Comparison of ENCODE assay signal across 8 cellular contexts in genomic region chr7:30681262-30682130, GRCh38. TPM values are rescaled to one million over a fixed set of nuclear protein-coding genes. Genes with fewer than 3 reads are reported as not detected.
DNase-seq lines count a peak whose midpoint lies in the region; ATAC-seq and TF ChIP-seq lines count a peak whose summit lies in the region.

No MANE protein-coding gene starts in this region.

- H3K27ac Mint-ChIP-seq in CD4-positive, alpha-beta memory T cell = no peak overlapping the region
- no peak overlapping the region for H3K27ac Mint-ChIP-seq in osteocyte (ENCODE audit: unreplicated experiment)

- no peaks in the 10 kb centered on the region for H3K36me3 ChIP-seq in CD4-positive, alpha-beta memory T cell (ENCODE audit: insufficient read depth, low read length)
- H3K36me3 ChIP-seq in Peyer's patch (no peaks in the 10 kb centered on the region), esophagus squamous epithelium (no peaks in the 10 kb centered on the region)

- no peaks in the 10 kb centered on the region for H3K9me3 ChIP-seq in CD4-positive, alpha-beta memory T cell (ENCODE audit: control insufficient read depth in 1 of 2, low read length in 2 of 2)
- no peaks in the 10 kb centered on the region for H3K9me3 ChIP-seq in Peyer's patch
- no peaks in the 10 kb centered on the region for H3K9me3 ChIP-seq in esophagus squamous epithelium

- no peak overlapping the region for H3K4me3 ChIP-seq in CD4-positive, alpha-beta memory T cell (ENCODE audit: low read length in 2 of 2)
- peak overlapping the region; percentile 19 to 51 (median 47) for H3K4me3 ChIP-seq in Peyer's patch
- H3K4me3 ChIP-seq in esophagus squamous epithelium = peak overlapping the region; percentile 13 to 66 (median 42)

- peak overlapping the region; percentile 59 to 88 (median 78) for H3K4me3 Mint-ChIP-seq in CD4-positive, alpha-beta memory T cell
- H3K4me3 Mint-ChIP-seq in osteocyte (ENCODE audit: unreplicated experiment) = peak overlapping the region; percentile 62

- H3K27me3 ChIP-seq in CD4-positive, alpha-beta memory T cell (ENCODE audit: insufficient read depth, low read length) = peaks cover 28% of the 10 kb centered on the region
- peaks cover 0 to 17% of the 10 kb centered on the region in 2 donors for H3K27me3 ChIP-seq in Peyer's patch
- peaks cover 8 to 90% (median 16%) of the 10 kb centered on the region in 4 donors for H3K27me3 ChIP-seq in esophagus squamous epithelium

- no peaks in the 10 kb centered on the region for H3K9me3 Mint-ChIP-seq in CD4-positive, alpha-beta memory T cell
- H3K9me3 Mint-ChIP-seq in osteocyte (ENCODE audit: unreplicated experiment) = no peaks in the 10 kb centered on the region

- no peak overlapping the region for H3K27ac ChIP-seq in CD4-positive, alpha-beta memory T cell (ENCODE audit: low read depth, low read length)
- H3K27ac ChIP-seq in Peyer's patch (no peak overlapping the region), esophagus squamous epithelium (no peak overlapping the region)

- H3K4me1 ChIP-seq in CD4-positive, alpha-beta memory T cell (ENCODE audit: insufficient read depth, low read length) = peaks cover 14% of the 10 kb centered on the region
- H3K4me1 ChIP-seq in Peyer's patch (peaks cover 4 to 15% (median 7%) of the 10 kb centered on the region in 4 donors), esophagus squamous epithelium (peaks cover 11 to 19% (median 14%) of the 10 kb centered on the region in 3 donors)

- TF ChIP-seq POLR2A in Peyer's patch (IDR thresholded peaks at IDR 0.05) (no peak), esophagus squamous epithelium (IDR thresholded peaks at IDR 0.05) (no peak)

- POLR2A ChIA-PET in CD4-positive, alpha-beta memory T cell (lab: Charles Lee; ENCODE audit: partially characterized antibody) = interaction anchor here (1.1 to 1.6 kb wide), 2 partner anchors 54 to 58 kb away, joined by 4 to 9 read pairs; no protein-coding TSS in a partner anchor

- no peak for ATAC-seq in GM21737 (IDR thresholded peaks at IDR 0.05; ENCODE audit: unreplicated experiment)
- ATAC-seq in HG03280 (IDR thresholded peaks at IDR 0.05; ENCODE audit: unreplicated experiment) = no peak
- ATAC-seq in HG03159 (IDR thresholded peaks at IDR 0.05; ENCODE audit: unreplicated experiment) = no peak
- ATAC-seq in GM21526 (IDR thresholded peaks at IDR 0.05; ENCODE audit: low FRiP score, unreplicated experiment) = no peak

- 17 to 64% methylated on average over 4 to 9 of the region's 53 CpGs for whole genome bisulfite sequencing in esophagus squamous epithelium, 2 donors

- TF ChIP-seq CTCF in Peyer's patch (IDR thresholded peaks at IDR 0.05) = no peak
- TF ChIP-seq CTCF in esophagus squamous epithelium (IDR thresholded peaks at IDR 0.05) = no peak
- TF ChIP-seq CTCF in osteocyte (IDR thresholded peaks at IDR 0.05) = no peak

- no peaks in the 10 kb centered on the region for H3K36me3 Mint-ChIP-seq in CD4-positive, alpha-beta memory T cell
- no peaks in the 10 kb centered on the region for H3K36me3 Mint-ChIP-seq in osteocyte (ENCODE audit: unreplicated experiment)

- intact Hi-C loops in CD4-positive, alpha-beta memory T cell (cut with micrococcal nuclease) = loop anchor here (1.0 kb wide), 1 partner anchor 59 kb away; no protein-coding TSS in a partner anchor
- intact Hi-C loops in esophagus squamous epithelium (cut with DNase I) = no loop called here

- DNase-seq in CD4-positive, alpha-beta memory T cell = no peak
- DNase-seq in Peyer's patch (no peak), esophagus squamous epithelium (lab: John Stamatoyannopoulos, UW) (no peak), osteocyte (ENCODE audit: extremely low spot score, unreplicated experiment) (no peak)

- H3K4me1 Mint-ChIP-seq in CD4-positive, alpha-beta memory T cell = peaks cover 4 to 29% (median 9%) of the 10 kb centered on the region in 4 donors
- H3K4me1 Mint-ChIP-seq in osteocyte (ENCODE audit: unreplicated experiment) = peaks cover 10% of the 10 kb centered on the region

- CTCF ChIA-PET in CD4-positive, alpha-beta memory T cell (lab: Charles Lee; ENCODE audit: partially characterized antibody) = interaction anchor here (1.0 to 3.2 kb wide), 5 partner anchors 17 to 83 kb away, joined by 3 to 50 read pairs (median 3); no protein-coding TSS in a partner anchor

- peaks cover 37 to 62% of the 10 kb centered on the region in 2 donors for H3K27me3 Mint-ChIP-seq in CD4-positive, alpha-beta memory T cell
- peaks cover 87% of the 10 kb centered on the region for H3K27me3 Mint-ChIP-seq in osteocyte (ENCODE audit: unreplicated experiment)

RNA-seq across cellular contexts. Expression of gene CRHR2, which starts 0.8 kb away (rescaled TPM):
- not detected for total RNA-seq in CD4-positive, alpha-beta memory T cell
- polyA plus RNA-seq in CD4-positive, alpha-beta memory T cell = not detected
- total RNA-seq in Peyer's patch = not detected
- total RNA-seq in esophagus squamous epithelium = under 1 TPM in 2 of 4 donors, not detected in 2; under 0.01 to 0.09 TPM
- not detected in 2 replicates for total RNA-seq in osteocyte

Comparison
In these comparisons a context has a peak if more than half of its experiments do, and no peak if none do; other contexts are left out.
1. H3K4me3 ChIP-seq: peak in Peyer's patch (4 of 4) and esophagus squamous epithelium (4 of 4); none in CD4-positive, alpha-beta memory T cell (0 of 2).